In the genomic region with DNA sequence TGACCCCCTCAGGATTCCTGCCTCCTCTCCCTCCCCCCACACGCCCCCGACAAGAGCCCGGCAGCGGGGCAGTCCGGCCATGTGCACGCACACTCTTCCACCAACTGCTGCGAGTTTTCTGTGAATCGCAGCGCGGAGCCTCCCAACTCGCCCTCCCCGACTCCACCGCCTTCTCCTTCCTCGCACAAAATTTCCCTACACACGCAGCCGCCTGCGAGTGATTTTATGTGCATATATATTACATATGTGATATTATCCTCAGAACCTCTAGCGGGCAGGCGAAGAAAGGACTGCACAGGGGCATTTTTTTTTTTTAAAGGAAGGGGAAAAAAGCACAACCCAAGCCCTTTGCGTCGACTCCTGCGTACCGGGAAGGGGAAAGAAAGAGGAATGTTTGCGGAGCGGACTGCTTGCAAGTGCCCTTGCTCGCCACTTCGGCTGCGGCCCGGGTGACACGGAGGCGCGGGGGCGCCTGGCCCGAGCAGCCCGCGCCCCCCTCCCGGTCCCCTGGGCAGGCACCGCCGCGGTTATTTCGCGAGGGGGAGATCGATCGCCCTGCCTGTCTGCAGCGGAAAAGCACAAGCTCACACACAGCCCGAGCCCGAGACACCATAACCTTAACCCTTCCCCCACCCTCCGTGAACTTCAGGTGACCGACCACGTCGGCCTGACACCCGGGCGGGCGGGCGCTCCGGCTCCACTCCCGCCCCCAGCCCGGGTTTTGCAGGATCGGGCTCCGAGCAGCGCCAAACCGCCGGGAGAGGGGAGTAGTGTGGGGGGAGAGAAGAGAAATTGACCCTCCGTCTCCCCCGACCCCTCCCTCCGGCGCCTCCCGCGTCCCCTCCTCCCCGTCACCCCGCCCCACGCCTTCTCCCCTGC, we compare ENCODE assay signal across 8 cellular contexts. TPM values are rescaled to one million over a fixed set of nuclear protein-coding genes. Genes with fewer than 3 reads are reported as not detected.
A peak's percentile ranks its signal among the peaks of the same experiment; 100 is the strongest.
DNase-seq lines count a peak whose midpoint lies in the region; ATAC-seq and TF ChIP-seq lines count a peak whose summit lies in the region.

No MANE protein-coding gene starts in this region.

- DNase-seq in BJ (ENCODE audit: low read depth) (no peak), NCI-H774 (lab: John Stamatoyannopoulos, UW) (peak; percentile 32), activated T-cell treated with anti-CD3 and anti-CD28 coated beads for 1 hour (ENCODE audit: low read depth) (peak; percentile 48), epithelial cell of prostate (ENCODE audit: low read depth, low spot score) (no peak), mucosa of gallbladder (ENCODE audit: low spot score) (peak; percentile 40)
- DNase-seq in stimulated activated CD8-positive, alpha-beta memory T cell treated with anti-CD3 and anti-CD28 coated beads, Interleukin-7, amount 100 ng/mL, for 1 hour (ENCODE audit: low read depth in 2 of 2), result peak; percentile 23 to 24

- H3K27me3 ChIP-seq in BJ (ENCODE audit: control insufficient read depth, insufficient read depth, low read length), result no peaks in the 10 kb centered on the region

- TF ChIP-seq CTCF in BJ (IDR thresholded peaks at IDR 0.05; ENCODE audit: insufficient read depth, low read depth, low read length), result peak; percentile 29

- CTCF ChIA-PET in BJ (lab: Yijun Ruan, JAX), result interaction anchor here (0.7 to 1.4 kb wide), 4 partner anchors 24 to 320 kb away, joined by 3 read pairs; no protein-coding TSS in a partner anchor

- POLR2A ChIA-PET in BJ (lab: Charles Lee), result no interaction called here

- H3K27ac ChIP-seq in epithelial cell of prostate, result peak overlapping the region; percentile 79

- ATAC-seq in GM18907 (IDR thresholded peaks at IDR 0.05; ENCODE audit: unreplicated experiment), result peak; percentile 61
- ATAC-seq in HG03159 (IDR thresholded peaks at IDR 0.05; ENCODE audit: unreplicated experiment), result peak; percentile 63

- H3K36me3 ChIP-seq in BJ (ENCODE audit: control insufficient read depth, insufficient read depth, low read length), result no peaks in the 10 kb centered on the region

- H3K4me3 ChIP-seq in BJ (ENCODE audit: low read depth, low read length), result peak overlapping the region; percentile 75

RNA-seq across cellular contexts. Expression of a gene that starts 2.2 kb away (rescaled TPM):
- 10.5 and 15.1 TPM in 2 replicates for polyA plus RNA-seq in BJ (2011; rRNA removed)
- polyA minus RNA-seq in BJ (2011; rRNA and poly(A)+ RNA removed), result 26.6 and 30.5 TPM in 2 replicates
- total RNA-seq in mucosa of gallbladder, result 20.3 TPM

Comparison
In these comparisons a context has a peak if more than half of its experiments do, and no peak if none do; other contexts are left out.
1. DNase-seq: peak in NCI-H774 (single experiment), activated T-cell treated with anti-CD3 and anti-CD28 coated beads for 1 hour (single experiment), mucosa of gallbladder (single experiment) and stimulated activated CD8-positive, alpha-beta memory T cell treated with anti-CD3 and anti-CD28 coated beads, Interleukin-7, amount 100 ng/mL, for 1 hour (2 of 2); none in BJ (single experiment) and epithelial cell of prostate (single experiment).